In genomic region chr2:58398406-58398805, GRCh38 we compare ENCODE assay signal across 33 cellular contexts.
"Had no signal": no experiment of that assay in that cellular context is flagged by ENCODE, and none has a peak within 500 bp of the region (broad histone marks: within the 10 kb centered on the region; RNA-seq: fewer than 3 reads in every experiment).

No MANE protein-coding gene starts in this region.

- ATAC-seq: activated naive CD4-positive, alpha-beta T cell treated with anti-CD3 and anti-CD28 coated beads, Interleukin-2, amount 50 U/mL, for 72 hours; activated naive CD8-positive, alpha-beta T cell treated with anti-CD3 and anti-CD28 coated beads, Interleukin-2, amount 50 U/mL, for 24 hours; activated T-cell treated with anti-CD3 and anti-CD28 coated beads, Interleukin-2, amount 50 U/mL, for 4 hours; activated T-cell treated with anti-CD3 and anti-CD28 coated beads, Interleukin-2, amount 50 U/mL, for 72 hours; activated T-helper 17 cell treated with anti-CD3 and anti-CD28 coated beads, Interleukin-2, amount 50 U/mL, for 72 hours; body of pancreas had no signal

- H3K27me3 ChIP-seq: adrenal gland, ascending aorta, body of pancreas, brain microvascular endothelial cell, breast epithelium, cardiac muscle cell had no signal

- H3K4me1 ChIP-seq: adrenal gland, ascending aorta, body of pancreas, breast epithelium had no signal

- H3K36me3 ChIP-seq: adrenal gland, ascending aorta, brain microvascular endothelial cell, breast epithelium, cardiac muscle cell had no signal

- DNase-seq: activated effector memory CD4-positive, alpha-beta T cell treated with anti-CD3 and anti-CD28 coated beads, Interleukin-2, amount 50 U/mL, for 16 hours; activated effector memory CD4-positive, alpha-beta T cell treated with Interleukin-2 at 50 U/mL for 16 hours; activated gamma-delta T cell; activated gamma-delta T cell treated with Interleukin-2 at 50 U/mL for 16 hours; activated naive CD4-positive, alpha-beta T cell; activated naive CD4-positive, alpha-beta T cell treated with anti-CD3 and anti-CD28 coated beads for 36 hours; activated naive CD4-positive, alpha-beta T cell treated with anti-CD3 and anti-CD28 coated beads, Interleukin-2, amount 10 ng/mL, durations not matched to agents 7 days and 5 days; activated naive CD4-positive, alpha-beta T cell treated with anti-CD3 and anti-CD28 coated beads, Interleukin-2, amount 50 U/mL, for 16 hours; activated naive CD4-positive, alpha-beta T cell treated with Interleukin-2 at 50 U/mL for 16 hours; activated naive CD8-positive, alpha-beta T cell treated with anti-CD3 and anti-CD28 coated beads for 36 hours; activated naive CD8-positive, alpha-beta T cell treated with anti-CD3 and anti-CD28 coated beads, Interleukin-2, amount 10 ng/mL, durations not matched to agents 7 days and 5 days; activated naive CD8-positive, alpha-beta T cell treated with anti-CD3 and anti-CD28 coated beads, Interleukin-2, amount 50 U/mL, for 24 hours; activated T-cell treated with anti-CD3 and anti-CD28 coated beads, Interleukin-2, amount 50 U/mL, for 24 hours; activated T-cell treated with anti-CD3 and anti-CD28 coated beads, Interleukin-2, amount 50 U/mL, for 4 hours; activated T-cell treated with anti-CD3 and anti-CD28 coated beads, Interleukin-2, amount 50 U/mL, for 48 hours; activated T-cell treated with anti-CD3 and anti-CD28 coated beads, Interleukin-2, amount 50 U/mL, for 72 hours; adrenal gland; amniotic stem cell; amygdala; anterior cingulate cortex; aorta; body of pancreas; brain microvascular endothelial cell; caudate nucleus; central memory CD4-positive, alpha-beta T cell; cerebellar nuclear complex had no signal

- FAIRE-seq: astrocyte, bronchial epithelial cell had no signal

- H3K9me3 ChIP-seq: adrenal gland, ascending aorta, body of pancreas, breast epithelium had no signal

- H3K4me3 ChIP-seq: adrenal gland, ascending aorta, body of pancreas, breast epithelium, cardiac muscle cell had no signal

- H3K27ac ChIP-seq: adrenal gland, ascending aorta, body of pancreas, brain microvascular endothelial cell, breast epithelium, cardiac muscle cell had no signal
